ENCODE assay signal across 8 cellular contexts in the genomic region with DNA sequence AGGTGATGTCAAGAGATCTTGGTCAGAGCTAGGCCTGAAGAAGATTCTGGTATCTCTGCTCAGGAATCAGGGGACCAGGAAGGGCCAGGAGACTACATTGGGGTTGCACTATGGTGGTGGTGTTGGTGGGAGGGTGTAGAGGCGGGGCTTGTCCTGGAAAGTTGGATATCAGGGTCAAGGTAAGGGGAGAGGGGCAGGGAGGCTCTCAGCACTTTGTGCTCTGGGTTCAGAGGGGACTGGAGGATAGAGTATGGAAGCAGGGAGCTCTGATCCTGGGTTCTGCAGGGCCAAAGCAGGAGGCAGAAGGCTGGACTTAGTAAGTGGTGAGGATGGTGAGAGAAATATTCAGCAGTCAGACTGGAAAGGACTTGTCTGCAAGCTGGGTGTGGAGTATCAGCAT. TPM values are rescaled to one million over a fixed set of nuclear protein-coding genes. Genes with fewer than 3 reads are reported as not detected.
A peak's percentile ranks its signal among the peaks of the same experiment; 100 is the strongest.
DNase-seq lines count a peak whose midpoint lies in the region; ATAC-seq and TF ChIP-seq lines count a peak whose summit lies in the region.

No MANE protein-coding gene starts in this region.

- intact Hi-C loops in right lobe of liver (cut with DNase I) = no loop called here

- no peaks in the 10 kb centered on the region for H3K9me3 Mint-ChIP-seq in activated CD4-positive, alpha-beta T cell treated with anti-CD3 and anti-CD28 coated beads, Interleukin-2, amount 10 ng/mL, durations not matched to agents 7 days and 5 days

- peaks cover 54% of the 10 kb centered on the region for H3K4me1 Mint-ChIP-seq in activated CD4-positive, alpha-beta T cell treated with anti-CD3 and anti-CD28 coated beads, Interleukin-2, amount 10 ng/mL, durations not matched to agents 7 days and 5 days

- POLR2A ChIA-PET in activated CD4-positive, alpha-beta T cell treated with anti-CD3 and anti-CD28 coated beads, Interleukin-2, amount 10 ng/mL, durations not matched to agents 7 days and 5 days (lab: Charles Lee) = interaction anchor here (0.6 kb wide), 1 partner anchor 151 kb away, joined by 3 read pairs; no protein-coding TSS in a partner anchor

- peaks cover 10% of the 10 kb centered on the region for H3K36me3 Mint-ChIP-seq in activated CD4-positive, alpha-beta T cell treated with anti-CD3 and anti-CD28 coated beads, Interleukin-2, amount 10 ng/mL, durations not matched to agents 7 days and 5 days (ENCODE audit: low read depth)

- peaks cover 45% of the 10 kb centered on the region for H3K27me3 Mint-ChIP-seq in activated CD4-positive, alpha-beta T cell treated with anti-CD3 and anti-CD28 coated beads, Interleukin-2, amount 10 ng/mL, durations not matched to agents 7 days and 5 days

- H3K4me3 Mint-ChIP-seq in activated CD4-positive, alpha-beta T cell treated with anti-CD3 and anti-CD28 coated beads, Interleukin-2, amount 10 ng/mL, durations not matched to agents 7 days and 5 days = peak overlapping the region; percentile 73

- H3K4me3 ChIP-seq in adipocyte (ENCODE audit: low read length) = peak overlapping the region; percentile 80
- peak overlapping the region; percentile 46 to 48 (median 47) for H3K4me3 ChIP-seq in right lobe of liver
- peak overlapping the region; percentile 76 for H3K4me3 ChIP-seq in thoracic aorta

- H3K9me3 ChIP-seq in adipocyte (ENCODE audit: control insufficient read depth, low read length) (no peaks in the 10 kb centered on the region), right lobe of liver (no peaks in the 10 kb centered on the region), thoracic aorta (no peaks in the 10 kb centered on the region)

- ATAC-seq in right lobe of liver (no peak), thoracic aorta (ENCODE audit: insufficient number of reproducible peaks, low FRiP score, low read depth) (no peak)

- peak overlapping the region; percentile 66 for H3K27ac Mint-ChIP-seq in activated CD4-positive, alpha-beta T cell treated with anti-CD3 and anti-CD28 coated beads, Interleukin-2, amount 10 ng/mL, durations not matched to agents 7 days and 5 days

- WGBS in right lobe of liver (ENCODE audit: insufficient coverage, low coverage, low lambda C conversion rate, missing lambda C conversion rate) = 94% methylated on average over 1 of the region's 1 CpG

- H3K36me3 ChIP-seq in adipocyte (ENCODE audit: control insufficient read depth, insufficient read depth, low read length, severe bottlenecking) (no peaks in the 10 kb centered on the region), right lobe of liver (no peaks in the 10 kb centered on the region), thoracic aorta (peaks cover 3% of the 10 kb centered on the region)

- no peak for DNase-seq in activated CD4-positive, alpha-beta T cell treated with anti-CD3 and anti-CD28 coated beads, Interleukin-2, amount 10 ng/mL, durations not matched to agents 7 days and 5 days
- DNase-seq in activated CD4-positive, alpha-beta T cell treated with anti-CD3 and anti-CD28 coated beads for 48 hours = no peak
- DNase-seq in adipocyte (ENCODE audit: low read depth) = no peak
- DNase-seq in right lobe of liver = no peak
- DNase-seq in thoracic aorta (ENCODE audit: low spot score) = no peak
- no peak for DNase-seq in kidney glomerular epithelial cell (lab: John Stamatoyannopoulos, UW)
- DNase-seq in stimulated activated CD4-positive, alpha-beta T cell treated with anti-CD3 and anti-CD28 coated beads, Interleukin-2, amount 100 ng/mL, for 24 hours = no peak
- DNase-seq in C1 segment of cervical spinal cord (lab: John Stamatoyannopoulos, UW) = no peak

- CTCF ChIA-PET in activated CD4-positive, alpha-beta T cell treated with anti-CD3 and anti-CD28 coated beads, Interleukin-2, amount 10 ng/mL, durations not matched to agents 7 days and 5 days (lab: Charles Lee) = interaction anchor here (0.6 to 11.2 kb wide), 12 partner anchors 8 to 313 kb away, joined by 3 to 137 read pairs (median 3); partner anchors contain the start of genes FBXL8 and TRADD

- TF ChIP-seq CTCF in right lobe of liver (IDR thresholded peaks at IDR 0.05) = no peak
- no peak for TF ChIP-seq CTCF in thoracic aorta (IDR thresholded peaks at IDR 0.05)

- TF ChIP-seq POLR2A in right lobe of liver (IDR thresholded peaks at IDR 0.05) = no peak

- H3K4me1 ChIP-seq in adipocyte (ENCODE audit: control insufficient read depth, insufficient read depth, low read length) (peaks cover 33% of the 10 kb centered on the region), right lobe of liver (peaks cover 0 to 37% (median 7%) of the 10 kb centered on the region in 4 donors), thoracic aorta (ENCODE audit: control insufficient read depth in 1 of 2, low read depth in 2 of 2) (peaks cover 31 to 58% of the 10 kb centered on the region in 2 donors)

- H3K27ac ChIP-seq in right lobe of liver (peak overlapping the region; percentile 63 to 76 (median 71)), thoracic aorta (peak overlapping the region; percentile 76 to 91)

- H3K27me3 ChIP-seq in adipocyte (replicated peaks; ENCODE audit: control insufficient read depth, insufficient read depth, low read length) (no peaks in the 10 kb centered on the region), right lobe of liver (no peaks in the 10 kb centered on the region), thoracic aorta (replicated peaks; ENCODE audit: insufficient read depth) (no peaks in the 10 kb centered on the region)

- H3K9ac ChIP-seq in adipocyte (ENCODE audit: low read length) = peak overlapping the region; percentile 85

RNA-seq across cellular contexts. Expression of gene NOL3, which starts 3.0 kb away (rescaled TPM):
- 10 to 100 TPM in 1 of 2 experiments, 1 to 10 TPM in 1; 8.9 to 13.3 TPM for total RNA-seq in activated CD4-positive, alpha-beta T cell treated with anti-CD3 and anti-CD28 coated beads, Interleukin-2, amount 10 ng/mL, durations not matched to agents 7 days and 5 days
- total RNA-seq in right lobe of liver = 10 to 100 TPM; 21.5 to 44.3 (median 28.1) TPM
- 10 to 100 TPM; 43.5 to 80.8 TPM for total RNA-seq in thoracic aorta

RNA-seq across cellular contexts. Expression of gene HSF4, which starts 8.8 kb away (rescaled TPM):
- total RNA-seq in activated CD4-positive, alpha-beta T cell treated with anti-CD3 and anti-CD28 coated beads, Interleukin-2, amount 10 ng/mL, durations not matched to agents 7 days and 5 days = 10 to 100 TPM; 49.6 to 58.1 TPM
- 10 to 100 TPM; 10.4 to 44.1 (median 30.1) TPM for total RNA-seq in right lobe of liver
- 10 to 100 TPM; 44.1 to 87.5 TPM for total RNA-seq in thoracic aorta

RNA-seq across cellular contexts. Expression of gene MATCAP1, which starts 10.4 kb away (rescaled TPM):
- total RNA-seq in activated CD4-positive, alpha-beta T cell treated with anti-CD3 and anti-CD28 coated beads, Interleukin-2, amount 10 ng/mL, durations not matched to agents 7 days and 5 days = 10 to 100 TPM; 47.5 to 51.4 TPM
- total RNA-seq in right lobe of liver (10 to 100 TPM in 2 of 6 experiments, 1 to 10 TPM in 4; 3.5 to 13.8 (median 9.3) TPM), thoracic aorta (10 to 100 TPM; 13.7 to 28.4 TPM)

RNA-seq across cellular contexts. Expression of gene FBXL8, which starts 13.6 kb away (rescaled TPM):
- 10 to 100 TPM; 35.7 to 46.6 TPM for total RNA-seq in activated CD4-positive, alpha-beta T cell treated with anti-CD3 and anti-CD28 coated beads, Interleukin-2, amount 10 ng/mL, durations not matched to agents 7 days and 5 days
- total RNA-seq in right lobe of liver = 10 to 100 TPM in 4 of 6 experiments, 1 to 10 TPM in 2; 6.1 to 15.0 (median 11.6) TPM
- total RNA-seq in thoracic aorta = 10 to 100 TPM; 25.6 to 40.2 TPM

RNA-seq across cellular contexts. Expression of gene TRADD, which starts 13.6 kb away (rescaled TPM):
- 10 to 100 TPM; 47.2 to 57.5 TPM for total RNA-seq in activated CD4-positive, alpha-beta T cell treated with anti-CD3 and anti-CD28 coated beads, Interleukin-2, amount 10 ng/mL, durations not matched to agents 7 days and 5 days
- total RNA-seq in right lobe of liver (10 to 100 TPM in 4 of 6 experiments, 1 to 10 TPM in 2; 9.5 to 16.3 (median 10.6) TPM), thoracic aorta (10 to 100 TPM; 18.4 to 52.1 TPM)
